16 cellular contexts compared by ENCODE assay signal in genomic region chr4:165426331-165426730, GRCh38.
"Had no signal": no experiment of that assay in that cellular context is flagged by ENCODE, and none has a peak within 500 bp of the region (broad histone marks: within the 10 kb centered on the region; RNA-seq: fewer than 3 reads in every experiment).

No MANE protein-coding gene starts in this region.

- H3K4me3 Mint-ChIP-seq: naive B cell, nephron progenitor cell had no signal

- H3K4me1 Mint-ChIP-seq: naive B cell, nephron progenitor cell had no signal

- H3K4me3 ChIP-seq: esophagus squamous epithelium, hepatocyte, prostate gland, skin epidermis, tibial nerve, upper lobe of right lung, vagina had no signal

- H3K36me3 ChIP-seq: esophagus squamous epithelium, prostate gland, tibial nerve, upper lobe of right lung, vagina had no signal

- H3K9ac ChIP-seq: parathyroid adenoma had no signal

- H3K9me3 ChIP-seq: esophagus squamous epithelium, prostate gland, upper lobe of right lung had no signal

- H3K27me3 ChIP-seq: esophagus squamous epithelium, foreskin keratinocyte, hepatocyte, tibial nerve, upper lobe of right lung, vagina had no signal

- H3K4me2 ChIP-seq: hepatocyte had no signal

- H3K27ac ChIP-seq: esophagus squamous epithelium, foreskin keratinocyte, hepatocyte, parathyroid adenoma, prostate gland, skin epidermis, tibial nerve, upper lobe of right lung, vagina had no signal

- H3K27ac Mint-ChIP-seq: nephron progenitor cell had no signal

- H3K9me3 Mint-ChIP-seq: effector memory CD8-positive, alpha-beta T cell had no signal

- H3K4me1 ChIP-seq: esophagus squamous epithelium, foreskin keratinocyte, parathyroid adenoma, tibial nerve, upper lobe of right lung, vagina had no signal

- H3K79me2 ChIP-seq: hepatocyte, parathyroid adenoma had no signal

- H2AFZ ChIP-seq: hepatocyte, parathyroid adenoma had no signal

- DNase-seq: effector memory CD8-positive, alpha-beta T cell; esophagus squamous epithelium; foreskin keratinocyte; left colon; mesendoderm; naive B cell; nephron progenitor cell; stimulated activated naive CD4-positive, alpha-beta T cell; upper lobe of right lung had no signal

- ATAC-seq: effector memory CD8-positive, alpha-beta T cell; foreskin keratinocyte; left colon; sciatic nerve; upper lobe of right lung had no signal
